Comparison of ENCODE assay signal across 20 cellular contexts in the genomic region with DNA sequence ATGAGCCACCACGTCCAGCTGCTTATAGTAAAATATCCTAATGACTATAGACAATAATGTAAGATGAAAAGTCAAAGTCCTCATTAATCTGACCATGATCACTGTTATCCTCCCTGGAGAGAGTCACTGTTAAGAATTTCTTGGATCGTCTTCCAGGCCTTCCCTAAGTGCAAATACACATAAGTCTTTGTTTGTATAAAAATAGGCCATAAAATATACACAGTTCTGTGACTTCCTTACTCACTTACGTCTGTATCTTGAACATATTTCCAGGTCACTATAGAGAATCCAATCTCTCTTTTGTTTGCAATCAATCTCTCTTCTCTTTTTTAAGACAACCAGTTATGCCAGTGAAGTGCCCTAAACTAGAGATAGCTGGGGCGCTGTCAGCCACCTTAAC.
DNase-seq lines count a peak whose midpoint lies in the region; ATAC-seq and TF ChIP-seq lines count a peak whose summit lies in the region.
"Had no signal": no experiment of that assay in that cellular context is flagged by ENCODE, and none has a peak within 500 bp of the region (broad histone marks: within the 10 kb centered on the region; RNA-seq: fewer than 3 reads in every experiment).

No MANE protein-coding gene starts in this region.

- TF ChIP-seq POLR2A in spleen (IDR thresholded peaks at IDR 0.05) = no peak

- H3K36me3 ChIP-seq in spleen = no peaks in the 10 kb centered on the region
- H3K36me3 ChIP-seq: Peyer's patch had no signal

- H3K27ac ChIP-seq in spleen = peak overlapping the region in 6 of 8 donors; percentile 72 to 90 (median 82)
- H3K27ac ChIP-seq: 22Rv1 had no signal

- no peak for DNase-seq in activated T-cell treated with anti-CD3 and anti-CD28 coated beads, Interleukin-2, amount 50 U/mL, for 72 hours
- no peak for DNase-seq in activated T-cell treated with anti-CD3 and anti-CD28 coated beads, Interleukin-2, amount 50 U/mL, for 1 hour
- DNase-seq in left colon = no peak
- DNase-seq in spleen = no peak
- no peak for DNase-seq in activated gamma-delta T cell (lab: John Stamatoyannopoulos, UW)
- DNase-seq in activated CD8-positive, alpha-beta memory T cell treated with anti-CD3 and anti-CD28 coated beads for 24 hours = no peak
- DNase-seq: Caco-2, DMS153, KBM-7, NCI-H1092, NCI-H2107, NCI-H2227 treated with DMSO at 0.1 percent for 48 hours, NCI-H524 treated with DMSO at 0.1 percent for 48 hours had no signal

- peaks cover 32% of the 10 kb centered on the region for H3K4me1 Mint-ChIP-seq in activated T-cell treated with anti-CD3 and anti-CD28 coated beads, Interleukin-2, amount 50 U/mL, for 72 hours (ENCODE audit: low read depth)
- peaks cover 27 to 47% (median 43%) of the 10 kb centered on the region in 3 donors for H3K4me1 Mint-ChIP-seq in IgD-negative memory B cell
- H3K4me1 Mint-ChIP-seq: GM23338 had no signal

- no peaks in the 10 kb centered on the region for H3K27me3 ChIP-seq in spleen (replicated peaks in 1 of 7)
- H3K27me3 ChIP-seq: Peyer's patch had no signal

- peaks cover 0 to 1% of the 10 kb centered on the region in 2 donors for H3K9me3 Mint-ChIP-seq in activated T-cell treated with anti-CD3 and anti-CD28 coated beads, Interleukin-2, amount 50 U/mL, for 72 hours
- H3K9me3 Mint-ChIP-seq in IgD-negative memory B cell = no peaks in the 10 kb centered on the region
- H3K9me3 Mint-ChIP-seq: GM23338 had no signal

- H3K36me3 Mint-ChIP-seq in activated T-cell treated with anti-CD3 and anti-CD28 coated beads, Interleukin-2, amount 50 U/mL, for 72 hours (ENCODE audit: insufficient read depth in 2 of 2) = no peaks in the 10 kb centered on the region
- peaks cover 4% of the 10 kb centered on the region for H3K36me3 Mint-ChIP-seq in IgD-negative memory B cell

- no peaks in the 10 kb centered on the region for H3K9me3 ChIP-seq in spleen
- H3K9me3 ChIP-seq: Caco-2, Peyer's patch had no signal

- H3K27me3 Mint-ChIP-seq in activated T-cell treated with anti-CD3 and anti-CD28 coated beads, Interleukin-2, amount 50 U/mL, for 72 hours (ENCODE audit: low read depth) = peaks cover 6% of the 10 kb centered on the region
- no peaks in the 10 kb centered on the region for H3K27me3 Mint-ChIP-seq in IgD-negative memory B cell

- WGBS in spleen, 5 donors = 80 to 89% (median 83%) methylated on average over 4 of the region's 4 CpGs

- H3K4me3 ChIP-seq in spleen = no peak overlapping the region
- H3K4me3 ChIP-seq: GM23338, Peyer's patch had no signal

- peak overlapping the region; percentile 6 for H3K27ac Mint-ChIP-seq in activated T-cell treated with anti-CD3 and anti-CD28 coated beads, Interleukin-2, amount 50 U/mL, for 72 hours
- peak overlapping the region; percentile 25 to 82 (median 75) for H3K27ac Mint-ChIP-seq in IgD-negative memory B cell
- H3K27ac Mint-ChIP-seq: GM23338 had no signal

- intact Hi-C loops in left colon (cut with DNase I, micrococcal nuclease) (no loop called here), spleen (cut with DNase I; ENCODE audit: low total_unique reads) (no loop called here)

- H3K4me3 Mint-ChIP-seq in activated T-cell treated with anti-CD3 and anti-CD28 coated beads, Interleukin-2, amount 50 U/mL, for 72 hours = no peak overlapping the region
- peak overlapping the region in 2 of 4 donors; percentile 16 to 70 for H3K4me3 Mint-ChIP-seq in IgD-negative memory B cell
- H3K4me3 Mint-ChIP-seq: GM23338 had no signal

- no peak for ATAC-seq in activated T-cell treated with anti-CD3 and anti-CD28 coated beads, Interleukin-2, amount 50 U/mL, for 72 hours (replicated peaks in 1 of 2)
- peak; percentile 79 for ATAC-seq in left colon
- no peak for ATAC-seq in GM18873 (IDR thresholded peaks at IDR 0.05; ENCODE audit: low FRiP score, unreplicated experiment)
- ATAC-seq: GM23338, HCT116, Right ventricle myocardium inferior had no signal

- TF ChIP-seq CTCF in spleen (IDR thresholded peaks at IDR 0.05 in 8 of 11, conservative IDR thresholded peaks at IDR 0.05 in 3 of 11) = no peak

- H3K4me1 ChIP-seq in spleen = peaks cover 27 to 54% (median 44%) of the 10 kb centered on the region in 6 donors
- H3K4me1 ChIP-seq: Caco-2 had no signal
